ENCODE assay signal across 8 cellular contexts in the genomic region with DNA sequence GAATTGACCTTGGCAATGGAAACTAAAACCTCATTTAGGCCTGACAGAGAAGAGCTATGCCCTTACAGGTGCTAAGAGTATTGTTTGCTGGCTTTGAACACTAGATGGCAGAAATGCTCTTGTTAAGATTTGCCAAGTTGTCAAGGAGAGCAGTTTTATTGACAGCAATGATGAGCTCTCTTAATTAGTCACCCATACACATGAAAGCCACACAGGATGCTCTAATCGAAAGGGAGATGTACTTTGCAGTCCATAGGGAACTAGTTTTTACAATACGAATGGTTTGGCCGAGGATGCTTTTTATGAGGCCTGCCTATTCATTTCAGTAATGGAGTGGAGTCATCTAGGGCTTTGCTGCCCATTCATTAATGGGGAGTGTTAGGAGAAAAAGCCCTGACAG. TPM values are rescaled to one million over a fixed set of nuclear protein-coding genes. Genes with fewer than 3 reads are reported as not detected.
DNase-seq lines count a peak whose midpoint lies in the region; ATAC-seq lines count a peak whose summit lies in the region.

No MANE protein-coding gene starts in this region.

- H3K27ac ChIP-seq in epithelial cell of prostate: no peak overlapping the region

- DNase-seq in EL (peak; percentile 31), NCI-H82 (lab: John Stamatoyannopoulos, UW) (peak; percentile 45), epithelial cell of prostate (ENCODE audit: low read depth, low spot score) (peak; percentile 74), renal cortical epithelial cell (ENCODE audit: low read depth) (peak; percentile 89), NCI-H1694 (lab: John Stamatoyannopoulos, UW) (no peak), mesenteric fat pad (ENCODE audit: low spot score) (no peak)

- ATAC-seq in GM19351 (IDR thresholded peaks at IDR 0.05; ENCODE audit: unreplicated experiment) (peak; percentile 94), HG03135 (IDR thresholded peaks at IDR 0.05; ENCODE audit: unreplicated experiment) (peak; percentile 95)

RNA-seq across cellular contexts. Expression of a gene that starts 45.4 kb away (rescaled TPM):
- not detected in 2 replicates for total RNA-seq in renal cortical epithelial cell
- total RNA-seq in mesenteric fat pad: not detected

Comparison
In these comparisons a context has a peak if more than half of its experiments do, and no peak if none do; other contexts are left out.
1. DNase-seq: peak in EL (single experiment), NCI-H82 (single experiment), epithelial cell of prostate (single experiment) and renal cortical epithelial cell (single experiment); none in NCI-H1694 (single experiment) and mesenteric fat pad (single experiment).